Comparison of ENCODE assay signal across 12 cellular contexts in the genomic region with DNA sequence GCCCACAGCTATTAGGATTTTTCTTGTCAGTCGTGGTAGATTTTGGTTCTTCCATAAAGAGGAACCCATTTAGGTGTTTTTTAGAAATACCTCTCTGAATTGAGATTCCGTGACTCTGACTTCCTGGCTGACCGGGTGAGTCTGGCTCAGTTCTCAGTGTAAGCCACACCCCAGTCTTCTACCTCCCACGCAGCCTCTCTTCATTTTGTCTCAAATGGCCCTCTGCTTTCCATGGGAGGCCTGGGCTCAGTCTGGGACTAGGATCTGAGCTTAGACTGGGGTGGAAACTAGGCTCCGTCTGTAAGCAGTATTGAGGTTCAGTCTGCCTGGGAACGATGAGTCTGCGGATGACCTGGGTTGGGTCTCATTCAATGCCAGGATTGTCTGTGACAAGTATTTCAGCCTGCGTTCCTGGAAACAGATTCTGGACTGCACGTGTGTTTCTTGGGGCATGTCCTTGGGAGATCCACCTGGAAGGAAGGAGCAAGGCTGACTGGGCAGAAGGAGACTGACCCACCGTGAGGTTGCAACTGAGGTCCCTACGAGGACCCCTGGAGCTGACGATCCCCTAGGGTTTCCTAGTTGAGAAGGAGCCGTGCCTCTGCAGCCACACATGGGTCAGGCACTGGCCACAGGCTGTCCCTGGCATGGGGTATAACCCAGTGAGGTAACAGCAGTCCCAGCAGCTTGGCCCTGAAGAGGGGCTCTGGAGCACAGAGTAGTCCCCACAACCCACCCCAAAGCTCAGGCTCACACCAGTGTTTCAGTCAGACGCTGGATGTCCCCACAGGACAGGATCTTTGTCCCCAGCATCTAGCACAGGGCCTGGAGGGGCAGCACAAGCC. TPM values are rescaled to one million over a fixed set of nuclear protein-coding genes. Genes with fewer than 3 reads are reported as not detected.
A peak's percentile ranks its signal among the peaks of the same experiment; 100 is the strongest.
DNase-seq lines count a peak whose midpoint lies in the region; ATAC-seq and TF ChIP-seq lines count a peak whose summit lies in the region.
"Had no signal": no experiment of that assay in that cellular context is flagged by ENCODE, and none has a peak within 500 bp of the region (broad histone marks: within the 10 kb centered on the region; RNA-seq: fewer than 3 reads in every experiment).

No MANE protein-coding gene starts in this region.

- peak overlapping the region; percentile 48; the same call in 1 of the 2 replicates for H2AFZ ChIP-seq in Karpas-422 (ENCODE audit: low read length)
- H2AFZ ChIP-seq in MM.1S (ENCODE audit: low read length) = no peak overlapping the region

- no peaks in the 10 kb centered on the region for H3K27me3 ChIP-seq in Karpas-422 (ENCODE audit: low read length)
- no peaks in the 10 kb centered on the region for H3K27me3 ChIP-seq in MM.1S (replicated peaks; ENCODE audit: insufficient read depth, low read length)

- H3K9me3 ChIP-seq in Karpas-422 (ENCODE audit: low read length) (no peaks in the 10 kb centered on the region), MM.1S (replicated peaks; ENCODE audit: insufficient read depth, low read length) (no peaks in the 10 kb centered on the region)

- H3K27ac ChIP-seq in Karpas-422 (ENCODE audit: low read length) (no peak overlapping the region), MM.1S (ENCODE audit: low read length) (no peak overlapping the region)

- H3K4me2 ChIP-seq in Karpas-422 (ENCODE audit: low read depth, low read length, poor library complexity, severe bottlenecking) (no peak overlapping the region), MM.1S (ENCODE audit: low read depth, low read length) (no peak overlapping the region)

- H3F3A ChIP-seq in MM.1S (ENCODE audit: insufficient read depth, low read length) = peaks cover 22% of the 10 kb centered on the region

- H4K20me1 ChIP-seq in Karpas-422 (ENCODE audit: insufficient read depth, low read depth, low read length) = no peaks in the 10 kb centered on the region
- no peaks in the 10 kb centered on the region for H4K20me1 ChIP-seq in MM.1S (ENCODE audit: insufficient read depth, low read length)

- H3K9me2 ChIP-seq in Karpas-422 (replicated peaks; ENCODE audit: insufficient read depth, low read length) (no peaks in the 10 kb centered on the region), MM.1S (replicated peaks; ENCODE audit: insufficient read depth, low read length) (no peaks in the 10 kb centered on the region)

- H3K4me1 ChIP-seq in Karpas-422 (ENCODE audit: low read length) = peaks cover 40% of the 10 kb centered on the region
- peaks cover 23% of the 10 kb centered on the region for H3K4me1 ChIP-seq in MM.1S (ENCODE audit: low read length)

- TF ChIP-seq CTCF in GM12875 (IDR thresholded peaks at IDR 0.05; ENCODE audit: borderline replicate concordance, insufficient read depth, low read depth, low read length) = no peak
- no peak for TF ChIP-seq CTCF in MM.1S (IDR thresholded peaks at IDR 0.05; ENCODE audit: low read length)

- ATAC-seq in GM21717 (IDR thresholded peaks at IDR 0.05; ENCODE audit: unreplicated experiment) (peak; percentile 25), HG03025 (IDR thresholded peaks at IDR 0.05; ENCODE audit: low FRiP score, unreplicated experiment) (no peak), GM19324 (IDR thresholded peaks at IDR 0.05; ENCODE audit: low FRiP score, unreplicated experiment) (no peak)

- H3K36me3 ChIP-seq in Karpas-422 (ENCODE audit: insufficient read depth, low read length) (no peaks in the 10 kb centered on the region), MM.1S (replicated peaks; ENCODE audit: insufficient read depth, low read length) (no peaks in the 10 kb centered on the region)

- H3K4me3 ChIP-seq in GM12875 (ENCODE audit: low read depth, low read length) = peak overlapping the region; percentile 8
- H3K4me3 ChIP-seq in Karpas-422 (ENCODE audit: low read length) = no peak overlapping the region
- no peak overlapping the region for H3K4me3 ChIP-seq in MM.1S (ENCODE audit: low read length)

- DNase-seq in Karpas-422 (no peak), left kidney (ENCODE audit: low read depth, low spot score) (peak; percentile 81), NCI-H2196 treated with DMSO at 0.1 percent for 48 hours (lab: John Stamatoyannopoulos, UW; ENCODE audit: unreplicated experiment) (no peak), MM.1S (no peak)
- DNase-seq: activated naive CD4-positive, alpha-beta T cell treated with anti-CD3 and anti-CD28 coated beads for 36 hours; DMS153; stimulated activated CD4-positive, alpha-beta T cell treated with anti-CD3 and anti-CD28 coated beads, Interleukin-2, amount 100 ng/mL, for 48 hours had no signal

- H3K79me2 ChIP-seq in Karpas-422 (ENCODE audit: low read length) (no peaks in the 10 kb centered on the region), MM.1S (ENCODE audit: low read length) (no peaks in the 10 kb centered on the region)

- H3K9ac ChIP-seq in Karpas-422 (ENCODE audit: low read length) (no peak overlapping the region), MM.1S (ENCODE audit: low read length) (no peak overlapping the region)

RNA-seq across cellular contexts. Expression of a gene that starts 12.3 kb away (rescaled TPM):
- total RNA-seq in Karpas-422 (2014; rRNA removed; shearing (Covaris generic); ENCODE audit: low replicate concordance) = not detected in 2 replicates
- total RNA-seq: activated naive CD4-positive, alpha-beta T cell treated with anti-CD3 and anti-CD28 coated beads for 36 hours; fibroblast of lung had no signal
